13 cellular contexts compared by ENCODE assay signal in genomic region chr9:131737426-131737825, GRCh38. TPM values are rescaled to one million over a fixed set of nuclear protein-coding genes. Genes with fewer than 3 reads are reported as not detected.
DNase-seq lines count a peak whose midpoint lies in the region; ATAC-seq and TF ChIP-seq lines count a peak whose summit lies in the region.
"Had no signal": no experiment of that assay in that cellular context is flagged by ENCODE, and none has a peak within 500 bp of the region (broad histone marks: within the 10 kb centered on the region; RNA-seq: fewer than 3 reads in every experiment).

No MANE protein-coding gene starts in this region.

- POLR2A ChIA-PET in activated CD4-positive, alpha-beta T cell treated with anti-CD3 and anti-CD28 coated beads, Interleukin-2, amount 10 ng/mL, durations not matched to agents 7 days and 5 days (lab: Charles Lee): no interaction called here

- peak overlapping the region; percentile 98 for H3K27ac Mint-ChIP-seq in activated CD4-positive, alpha-beta T cell treated with anti-CD3 and anti-CD28 coated beads, Interleukin-2, amount 10 ng/mL, durations not matched to agents 7 days and 5 days
- H3K27ac Mint-ChIP-seq in effector memory CD8-positive, alpha-beta T cell: peak overlapping the region; percentile 93 to 97

- H3K9me3 ChIP-seq in Peyer's patch: no peaks in the 10 kb centered on the region

- H3K27ac ChIP-seq in Peyer's patch (peak overlapping the region; percentile 68 to 89 (median 82)), skin epidermis (peak overlapping the region in 11 of 21 experiments; percentile 0 to 90 (median 75))
- H3K27ac ChIP-seq: cardiac muscle cell had no signal

- H3K36me3 Mint-ChIP-seq in activated CD4-positive, alpha-beta T cell treated with anti-CD3 and anti-CD28 coated beads, Interleukin-2, amount 10 ng/mL, durations not matched to agents 7 days and 5 days (ENCODE audit: low read depth): peaks cover 36% of the 10 kb centered on the region
- H3K36me3 Mint-ChIP-seq in effector memory CD8-positive, alpha-beta T cell (ENCODE audit: insufficient read depth): peaks cover 53% of the 10 kb centered on the region

- H3K27me3 Mint-ChIP-seq in activated CD4-positive, alpha-beta T cell treated with anti-CD3 and anti-CD28 coated beads, Interleukin-2, amount 10 ng/mL, durations not matched to agents 7 days and 5 days: no peaks in the 10 kb centered on the region
- no peaks in the 10 kb centered on the region for H3K27me3 Mint-ChIP-seq in effector memory CD8-positive, alpha-beta T cell

- no peak for TF ChIP-seq CTCF in Peyer's patch (IDR thresholded peaks at IDR 0.05)

- no peaks in the 10 kb centered on the region for H3K9me3 Mint-ChIP-seq in activated CD4-positive, alpha-beta T cell treated with anti-CD3 and anti-CD28 coated beads, Interleukin-2, amount 10 ng/mL, durations not matched to agents 7 days and 5 days
- no peaks in the 10 kb centered on the region for H3K9me3 Mint-ChIP-seq in effector memory CD8-positive, alpha-beta T cell

- H3K4me1 Mint-ChIP-seq in activated CD4-positive, alpha-beta T cell treated with anti-CD3 and anti-CD28 coated beads, Interleukin-2, amount 10 ng/mL, durations not matched to agents 7 days and 5 days: peaks cover 60% of the 10 kb centered on the region
- H3K4me1 Mint-ChIP-seq in effector memory CD8-positive, alpha-beta T cell (ENCODE audit: low read depth in 2 of 2): peaks cover 55 to 60% of the 10 kb centered on the region in 2 donors

- H3K36me3 ChIP-seq in Peyer's patch: no peaks in the 10 kb centered on the region
- H3K36me3 ChIP-seq: cardiac muscle cell had no signal

- no peak for ATAC-seq in effector memory CD8-positive, alpha-beta T cell (replicated peaks)
- ATAC-seq in HG03175 (IDR thresholded peaks at IDR 0.05; ENCODE audit: unreplicated experiment): no peak

- H3K27me3 ChIP-seq in Peyer's patch: no peaks in the 10 kb centered on the region
- H3K27me3 ChIP-seq: cardiac muscle cell had no signal

- H3K4me3 ChIP-seq in Peyer's patch (no peak overlapping the region), skin epidermis (no peak overlapping the region)
- H3K4me3 ChIP-seq: cardiac muscle cell had no signal

- H3K4me1 ChIP-seq in Peyer's patch: peaks cover 14 to 64% (median 40%) of the 10 kb centered on the region in 4 donors

- peak overlapping the region; percentile 71 for H3K4me3 Mint-ChIP-seq in activated CD4-positive, alpha-beta T cell treated with anti-CD3 and anti-CD28 coated beads, Interleukin-2, amount 10 ng/mL, durations not matched to agents 7 days and 5 days
- H3K4me3 Mint-ChIP-seq in effector memory CD8-positive, alpha-beta T cell: peak overlapping the region; percentile 87 to 88

- DNase-seq in activated CD4-positive, alpha-beta T cell treated with anti-CD3 and anti-CD28 coated beads, Interleukin-2, amount 10 ng/mL, durations not matched to agents 7 days and 5 days: no peak
- no peak for DNase-seq in activated CD4-positive, alpha-beta T cell treated with anti-CD3 and anti-CD28 coated beads, Interleukin-2, amount 50 U/mL, for 1 hour
- DNase-seq in Peyer's patch (no peak), SW 1271 (lab: John Stamatoyannopoulos, UW) (no peak)
- DNase-seq in effector memory CD8-positive, alpha-beta T cell: no peak
- DNase-seq in effector CD4-positive, alpha-beta T cell: no peak
- DNase-seq: EL; foreskin fibroblast; NCI-H69; stimulated activated CD4-positive, alpha-beta T cell treated with anti-CD3 and anti-CD28 coated beads, Interleukin-1b, Interleukin-23, amount 100 ng/mL, for 48 hours had no signal

- CTCF ChIA-PET in activated CD4-positive, alpha-beta T cell treated with anti-CD3 and anti-CD28 coated beads, Interleukin-2, amount 10 ng/mL, durations not matched to agents 7 days and 5 days (lab: Charles Lee): interaction anchor here (1.0 to 2.3 kb wide), 5 partner anchors 8 to 146 kb away, joined by 3 to 10 read pairs (median 5); no protein-coding TSS in a partner anchor

- TF ChIP-seq POLR2A in Peyer's patch (IDR thresholded peaks at IDR 0.05): no peak

RNA-seq across cellular contexts. Expression of gene RAPGEF1, which starts 2.5 kb away (rescaled TPM):
- 100 to 1,000 TPM; 128 to 129 TPM for total RNA-seq in activated CD4-positive, alpha-beta T cell treated with anti-CD3 and anti-CD28 coated beads, Interleukin-2, amount 10 ng/mL, durations not matched to agents 7 days and 5 days
- 100 to 1,000 TPM in 1 of 4 donors, 10 to 100 TPM in 3; 51.7 to 182 (median 70.7) TPM for total RNA-seq in Peyer's patch
